ENCODE assay signal across 17 cellular contexts in the genomic region with DNA sequence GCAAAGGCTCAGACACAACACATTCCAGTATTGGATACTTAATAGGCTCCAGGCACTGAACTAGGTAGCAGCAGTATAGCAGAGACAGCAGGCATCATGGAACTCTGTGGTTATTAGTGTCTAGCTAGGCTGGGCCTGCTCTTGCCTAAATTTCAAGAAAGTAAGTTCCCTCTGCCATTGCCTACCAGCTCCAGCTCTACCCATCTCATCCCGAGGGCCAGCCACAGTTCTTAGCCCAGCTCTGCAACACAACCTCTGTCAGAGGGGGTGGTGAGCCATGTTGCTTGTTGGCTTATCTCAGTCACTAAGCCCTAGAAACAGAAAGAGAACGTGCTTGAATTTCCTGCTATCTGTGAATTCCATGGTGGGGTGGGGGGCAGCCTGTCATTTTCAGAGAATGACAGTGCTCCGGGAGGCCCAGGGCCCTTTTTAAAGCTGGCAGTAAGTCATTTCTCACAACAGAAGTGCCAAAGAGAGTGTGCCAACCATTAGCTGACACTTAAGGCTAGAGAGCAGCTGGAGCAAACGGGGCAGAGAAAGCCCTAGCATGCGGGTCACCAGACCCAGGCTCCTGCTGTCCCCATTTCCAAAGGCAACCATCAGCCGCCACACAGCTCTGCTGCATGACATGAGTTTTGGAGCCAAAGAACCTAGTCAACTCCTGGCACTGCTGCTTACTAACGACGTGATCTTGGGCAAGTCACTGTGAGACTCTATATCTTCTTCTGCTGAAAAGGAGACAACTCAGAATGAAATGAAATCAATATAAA.
DNase-seq lines count a peak whose midpoint lies in the region; ATAC-seq, FAIRE-seq and TF ChIP-seq lines count a peak whose summit lies in the region.
"Had no signal": no experiment of that assay in that cellular context is flagged by ENCODE, and none has a peak within 500 bp of the region (broad histone marks: within the 10 kb centered on the region; RNA-seq: fewer than 3 reads in every experiment).

No MANE protein-coding gene starts in this region.

- H3K4me3 ChIP-seq in heart left ventricle, result no peak overlapping the region
- H3K4me3 ChIP-seq in RWPE2 (ENCODE audit: severe bottlenecking), result no peak overlapping the region
- no peak overlapping the region for H3K4me3 ChIP-seq in bronchial epithelial cell (ENCODE audit: low read depth, low read length)
- H3K4me3 ChIP-seq in GM23338, result no peak overlapping the region
- H3K4me3 ChIP-seq: GM12878 had no signal

- FAIRE-seq in bronchial epithelial cell (lab: Jason Lieb, UNC), result peak; percentile 7
- FAIRE-seq: A204.1, GM12878, GM18507 had no signal

- H3K27me3 ChIP-seq in heart left ventricle (peaks cover 0 to 12% (median 0%) of the 10 kb centered on the region in 9 donors), RWPE2 (ENCODE audit: insufficient read depth, poor library complexity, severe bottlenecking) (no peaks in the 10 kb centered on the region), bronchial epithelial cell (ENCODE audit: control insufficient read depth, insufficient read depth, low read length) (peaks cover 2% of the 10 kb centered on the region), GM23338 (ENCODE audit: insufficient read depth) (no peaks in the 10 kb centered on the region)

- H3K9me2 ChIP-seq in GM23338 (ENCODE audit: insufficient read depth), result no peaks in the 10 kb centered on the region

- H3K27me3 Mint-ChIP-seq in GM23338 (ENCODE audit: insufficient read depth, low read depth, poor library complexity), result peaks cover 5% of the 10 kb centered on the region
- H3K27me3 Mint-ChIP-seq: CD4-positive, alpha-beta T cell had no signal

- no peaks in the 10 kb centered on the region for H3K79me2 ChIP-seq in GM23338 (replicated peaks; ENCODE audit: insufficient read depth)

- H3K36me3 ChIP-seq in heart left ventricle (no peaks in the 10 kb centered on the region), RWPE2 (ENCODE audit: low read depth) (no peaks in the 10 kb centered on the region), bronchial epithelial cell (ENCODE audit: control insufficient read depth, insufficient read depth, low read length) (no peaks in the 10 kb centered on the region), GM23338 (ENCODE audit: insufficient read depth) (no peaks in the 10 kb centered on the region)

- DNase-seq in cardiac septum (ENCODE audit: low spot score), result peak; percentile 29
- DNase-seq in heart left ventricle, result no peak
- DNase-seq in RWPE2 (ENCODE audit: low spot score), result peak; percentile 21
- no peak for DNase-seq in bronchial epithelial cell (ENCODE audit: low read depth)
- DNase-seq in posterior vena cava (ENCODE audit: low spot score), result peak; percentile 26
- DNase-seq in GM23338 (ENCODE audit: low spot score), result no peak
- DNase-seq in RPMI8226, result no peak
- DNase-seq in Kasumi-1 (lab: John Stamatoyannopoulos, UW), result no peak
- DNase-seq: C1 segment of cervical spinal cord; CD4-positive, alpha-beta T cell; DMS79; HCEC 1CT; HFFc6 had no signal

- no peaks in the 10 kb centered on the region for H3K9me3 Mint-ChIP-seq in GM23338
- H3K9me3 Mint-ChIP-seq: CD4-positive, alpha-beta T cell; HFFc6 had no signal

- intact Hi-C loops in cardiac septum (cut with DNase I), result no loop called here
- intact Hi-C loops in heart left ventricle (cut with DNase I), result no loop called here
- intact Hi-C loops in posterior vena cava (cut with DNase I), result no loop called here

- H3K4me1 ChIP-seq in heart left ventricle (peaks cover 0 to 26% (median 6%) of the 10 kb centered on the region in 12 donors), RWPE2 (ENCODE audit: insufficient read depth, poor library complexity, severe bottlenecking) (no peaks in the 10 kb centered on the region), GM23338 (ENCODE audit: insufficient read depth) (peaks cover 7% of the 10 kb centered on the region)

- no peak for ATAC-seq in heart left ventricle
- no peak for ATAC-seq in RWPE2 (ENCODE audit: low read depth)
- ATAC-seq in GM23338, result no peak
- ATAC-seq: GM12878 had no signal

- H3K27ac Mint-ChIP-seq in GM23338, result no peak overlapping the region
- H3K27ac Mint-ChIP-seq: B cell; CD4-positive, alpha-beta T cell; HFFc6 had no signal

- no peaks in the 10 kb centered on the region for H3K36me3 Mint-ChIP-seq in GM23338 (ENCODE audit: low read depth)

- TF ChIP-seq CTCF in heart left ventricle (IDR thresholded peaks at IDR 0.05) (no peak), RWPE2 (IDR thresholded peaks at IDR 0.05; ENCODE audit: poor library complexity, severe bottlenecking) (no peak), bronchial epithelial cell (IDR thresholded peaks at IDR 0.05; ENCODE audit: insufficient read depth, low read length, severe bottlenecking) (no peak), GM23338 (conservative IDR thresholded peaks at IDR 0.05; ENCODE audit: low read depth in 2 of 2) (no peak)

- no peak overlapping the region for H3K4me3 Mint-ChIP-seq in GM23338
- H3K4me3 Mint-ChIP-seq: B cell; CD4-positive, alpha-beta T cell; HFFc6 had no signal

- WGBS in heart left ventricle, 4 donors, result 65 to 77% (median 70%) methylated on average over 8 of the region's 8 CpGs

- TF ChIP-seq POLR2A in heart left ventricle (IDR thresholded peaks at IDR 0.05), result no peak

- H4K20me1 ChIP-seq in GM23338 (replicated peaks; ENCODE audit: insufficient read depth), result no peaks in the 10 kb centered on the region

- H3K27ac ChIP-seq in heart left ventricle (no peak overlapping the region), RWPE2 (ENCODE audit: poor library complexity, severe bottlenecking) (no peak overlapping the region), GM23338 (ENCODE audit: low read depth) (no peak overlapping the region)

- no peak overlapping the region for H3K4me2 ChIP-seq in GM23338

- no peak overlapping the region for H2AFZ ChIP-seq in GM23338

- no peaks in the 10 kb centered on the region for H3F3A ChIP-seq in GM23338 (replicated peaks; ENCODE audit: low read depth)

- H3K9me3 ChIP-seq in heart left ventricle (no peaks in the 10 kb centered on the region), RWPE2 (ENCODE audit: severe bottlenecking) (no peaks in the 10 kb centered on the region)

- H3K4me1 Mint-ChIP-seq in GM23338, result peaks cover 32% of the 10 kb centered on the region
- H3K4me1 Mint-ChIP-seq: B cell had no signal

TF ChIP-seq in GM23338, 12 proteins besides CTCF, POLR2A, EP300 and RAD21 (continues in another document):
- no peak for TF ChIP-seq ZNF114 (CRISPR knock-in tag; IDR thresholded peaks at IDR 0.05)
- TF ChIP-seq CREB1 (CRISPR knock-in tag; IDR thresholded peaks at IDR 0.05; ENCODE audit: low read depth), result no peak
- no peak for TF ChIP-seq POLR2AphosphoS5 (IDR thresholded peaks at IDR 0.05; ENCODE audit: low read depth)
- TF ChIP-seq, protein P1, sequence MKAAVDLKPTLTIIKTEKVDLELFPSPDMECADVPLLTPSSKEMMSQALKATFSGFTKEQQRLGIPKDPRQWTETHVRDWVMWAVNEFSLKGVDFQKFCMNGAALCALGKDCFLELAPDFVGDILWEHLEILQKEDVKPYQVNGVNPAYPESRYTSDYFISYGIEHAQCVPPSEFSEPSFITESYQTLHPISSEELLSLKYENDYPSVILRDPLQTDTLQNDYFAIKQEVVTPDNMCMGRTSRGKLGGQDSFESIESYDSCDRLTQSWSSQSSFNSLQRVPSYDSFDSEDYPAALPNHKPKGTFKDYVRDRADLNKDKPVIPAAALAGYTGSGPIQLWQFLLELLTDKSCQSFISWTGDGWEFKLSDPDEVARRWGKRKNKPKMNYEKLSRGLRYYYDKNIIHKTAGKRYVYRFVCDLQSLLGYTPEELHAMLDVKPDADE (IDR thresholded peaks at IDR 0.05), result no peak
- no peak for TF ChIP-seq JUNB (IDR thresholded peaks at IDR 0.05; ENCODE audit: unreplicated experiment)
- TF ChIP-seq, protein P2, sequence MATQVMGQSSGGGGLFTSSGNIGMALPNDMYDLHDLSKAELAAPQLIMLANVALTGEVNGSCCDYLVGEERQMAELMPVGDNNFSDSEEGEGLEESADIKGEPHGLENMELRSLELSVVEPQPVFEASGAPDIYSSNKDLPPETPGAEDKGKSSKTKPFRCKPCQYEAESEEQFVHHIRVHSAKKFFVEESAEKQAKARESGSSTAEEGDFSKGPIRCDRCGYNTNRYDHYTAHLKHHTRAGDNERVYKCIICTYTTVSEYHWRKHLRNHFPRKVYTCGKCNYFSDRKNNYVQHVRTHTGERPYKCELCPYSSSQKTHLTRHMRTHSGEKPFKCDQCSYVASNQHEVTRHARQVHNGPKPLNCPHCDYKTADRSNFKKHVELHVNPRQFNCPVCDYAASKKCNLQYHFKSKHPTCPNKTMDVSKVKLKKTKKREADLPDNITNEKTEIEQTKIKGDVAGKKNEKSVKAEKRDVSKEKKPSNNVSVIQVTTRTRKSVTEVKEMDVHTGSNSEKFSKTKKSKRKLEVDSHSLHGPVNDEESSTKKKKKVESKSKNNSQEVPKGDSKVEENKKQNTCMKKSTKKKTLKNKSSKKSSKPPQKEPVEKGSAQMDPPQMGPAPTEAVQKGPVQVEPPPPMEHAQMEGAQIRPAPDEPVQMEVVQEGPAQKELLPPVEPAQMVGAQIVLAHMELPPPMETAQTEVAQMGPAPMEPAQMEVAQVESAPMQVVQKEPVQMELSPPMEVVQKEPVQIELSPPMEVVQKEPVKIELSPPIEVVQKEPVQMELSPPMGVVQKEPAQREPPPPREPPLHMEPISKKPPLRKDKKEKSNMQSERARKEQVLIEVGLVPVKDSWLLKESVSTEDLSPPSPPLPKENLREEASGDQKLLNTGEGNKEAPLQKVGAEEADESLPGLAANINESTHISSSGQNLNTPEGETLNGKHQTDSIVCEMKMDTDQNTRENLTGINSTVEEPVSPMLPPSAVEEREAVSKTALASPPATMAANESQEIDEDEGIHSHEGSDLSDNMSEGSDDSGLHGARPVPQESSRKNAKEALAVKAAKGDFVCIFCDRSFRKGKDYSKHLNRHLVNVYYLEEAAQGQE (IDR thresholded peaks at IDR 0.05; ENCODE audit: unreplicated experiment), result no peak
- no peak for TF ChIP-seq NANOG (IDR thresholded peaks at IDR 0.05; ENCODE audit: borderline replicate concordance)
- TF ChIP-seq EZH2phosphoT487 (IDR thresholded peaks at IDR 0.05; ENCODE audit: unreplicated experiment), result no peak

Comparison
In these comparisons a context has a peak if more than half of its experiments do, and no peak if none do; other contexts are left out.
1. DNase-seq: peak in cardiac septum (single experiment), RWPE2 (single experiment) and posterior vena cava (single experiment); none in heart left ventricle (0 of 5), bronchial epithelial cell (single experiment), GM23338 (single experiment), RPMI8226 (single experiment) and Kasumi-1 (0 of 2).